In genomic region chr14:81454572-81455218, GRCh38 we compare ENCODE assay signal across 17 cellular contexts. TPM values are rescaled to one million over a fixed set of nuclear protein-coding genes. Genes with fewer than 3 reads are reported as not detected.
DNase-seq lines count a peak whose midpoint lies in the region; ATAC-seq and TF ChIP-seq lines count a peak whose summit lies in the region.
"Had no signal": no experiment of that assay in that cellular context is flagged by ENCODE, and none has a peak within 500 bp of the region (broad histone marks: within the 10 kb centered on the region; RNA-seq: fewer than 3 reads in every experiment).

No MANE protein-coding gene starts in this region.

- H3K9me3 Mint-ChIP-seq in endodermal cell, result no peaks in the 10 kb centered on the region
- H3K9me3 Mint-ChIP-seq: CD4-positive, alpha-beta T cell had no signal

- no peaks in the 10 kb centered on the region for H3K36me3 Mint-ChIP-seq in endodermal cell (ENCODE audit: low read depth)

- no peaks in the 10 kb centered on the region for H3K27me3 ChIP-seq in endodermal cell (ENCODE audit: control insufficient read depth, insufficient read depth, low read length, poor library complexity, severe bottlenecking)

- H3K4me1 ChIP-seq in endodermal cell (ENCODE audit: control insufficient read depth, insufficient read depth, low read length), result no peaks in the 10 kb centered on the region

- H3K36me3 ChIP-seq in endodermal cell (ENCODE audit: control insufficient read depth, insufficient read depth, low read length), result no peaks in the 10 kb centered on the region
- H3K36me3 ChIP-seq: esophagus muscularis mucosa had no signal

- peak; percentile 21 for DNase-seq in endodermal cell
- DNase-seq in SIG-M5 (lab: John Stamatoyannopoulos, UW), result no peak
- no peak for DNase-seq in activated CD4-positive, alpha-beta T cell treated with anti-CD3 and anti-CD28 coated beads for 1 hour
- DNase-seq in activated T-cell treated with anti-CD3 and anti-CD28 coated beads, Interleukin-2, amount 50 U/mL, for 1 hour, result no peak
- no peak for DNase-seq in SHP77 (lab: John Stamatoyannopoulos, UW)
- DNase-seq: activated CD4-positive, alpha-beta T cell treated with anti-CD3 and anti-CD28 coated beads, Interleukin-2, amount 50 U/mL, for 1 hour; activated naive CD4-positive, alpha-beta T cell treated with anti-CD3 and anti-CD28 coated beads, Interleukin-2, amount 50 U/mL, for 16 hours; CD4-positive, alpha-beta T cell; central memory CD4-positive, alpha-beta T cell; H9; NCI-H2081; SW 1271 had no signal

- H3K27ac Mint-ChIP-seq in endodermal cell, result no peak overlapping the region
- H3K27ac Mint-ChIP-seq: CD4-positive, alpha-beta T cell; H9 had no signal

- ATAC-seq in GM18909 (IDR thresholded peaks at IDR 0.05; ENCODE audit: poor library complexity, unreplicated experiment) (peak; percentile 81), GM21529 (IDR thresholded peaks at IDR 0.05; ENCODE audit: unreplicated experiment) (peak; percentile 74), HG03064 (IDR thresholded peaks at IDR 0.05; ENCODE audit: low read depth, unreplicated experiment) (peak; percentile 50)

- H3K4me3 Mint-ChIP-seq in endodermal cell, result no peak overlapping the region
- H3K4me3 Mint-ChIP-seq: CD4-positive, alpha-beta T cell; H9 had no signal

- H3K4me1 Mint-ChIP-seq in endodermal cell, result peaks cover 9% of the 10 kb centered on the region

- no peak overlapping the region for H3K27ac ChIP-seq in endodermal cell (ENCODE audit: low read depth, low read length)
- H3K27ac ChIP-seq: esophagus muscularis mucosa had no signal

- no peaks in the 10 kb centered on the region for H3K27me3 Mint-ChIP-seq in endodermal cell (ENCODE audit: insufficient read depth)
- H3K27me3 Mint-ChIP-seq: CD4-positive, alpha-beta T cell had no signal

- WGBS in endodermal cell (ENCODE audit: insufficient coverage in 1 of 2, insufficient read length in 1 of 2), 2 experiments, result 96 to 100% methylated on average over 3 to 4 of the region's 5 CpGs

- TF ChIP-seq CTCF in endodermal cell (conservative IDR thresholded peaks at IDR 0.05), result no peak

- no peaks in the 10 kb centered on the region for H3K9me3 ChIP-seq in endodermal cell (ENCODE audit: control insufficient read depth, low read length)
- H3K9me3 ChIP-seq: esophagus muscularis mucosa had no signal

- no peak overlapping the region for H3K9ac ChIP-seq in endodermal cell (ENCODE audit: extremely low read depth, low read length, poor library complexity, severe bottlenecking)

- no peak overlapping the region for H3K4me3 ChIP-seq in endodermal cell (ENCODE audit: low read length)
- H3K4me3 ChIP-seq: esophagus muscularis mucosa, K562 had no signal

RNA-seq across cellular contexts. Expression of gene STON2, which starts 54.6 kb away (rescaled TPM):
- 10 to 100 TPM; 37.2 to 43.9 TPM for total RNA-seq in endodermal cell
- polyA plus RNA-seq in endodermal cell (2013, experiment 1 of 2), result 19.2 TPM
- 22.6 TPM for polyA plus RNA-seq in endodermal cell (2013, experiment 2 of 2)
- total RNA-seq: CD4-positive, alpha-beta T cell had no signal
